In genomic region chr10:672139-672538, GRCh38 we compare ENCODE assay signal across 22 cellular contexts.
"Had no signal": no experiment of that assay in that cellular context is flagged by ENCODE, and none has a peak within 500 bp of the region (broad histone marks: within the 10 kb centered on the region; RNA-seq: fewer than 3 reads in every experiment).

No MANE protein-coding gene starts in this region.

- ATAC-seq: body of pancreas; esophagus mucosa; left cardiac atrium; right cardiac atrium; stimulated activated memory B cell treated with anti-CD40 and anti-IgM and Interleukin-4, amounts not matched to agents 10 μg/mL and 1 μg/mL and 100 μg/mL, for 72 hours; T-helper 17 cell had no signal

- H3K4me3 Mint-ChIP-seq: activated CD4-positive, alpha-beta memory T cell treated with anti-CD3 and anti-CD28 coated beads, Interleukin-2, amount 10 ng/mL, durations not matched to agents 7 days and 5 days; activated CD4-positive, alpha-beta T cell treated with anti-CD3 and anti-CD28 coated beads, Interleukin-2, amount 10 ng/mL, durations not matched to agents 24 days and 14 days; activated naive CD4-positive, alpha-beta T cell treated with anti-CD3 and anti-CD28 coated beads, Interleukin-2, amount 10 ng/mL, durations not matched to agents 7 days and 5 days; dendritic cell treated with granulocyte-macrophage colony-stimulating factor and Interleukin-4, amounts not matched to agents 40 ng/mL and 50 ng/mL, for 4 days; memory B cell; naive B cell; stimulated activated memory B cell treated with anti-CD40 and anti-IgM and Interleukin-4, amounts not matched to agents 10 μg/mL and 1 μg/mL and 100 μg/mL, for 72 hours; T-helper 17 cell had no signal

- DNase-seq: activated CD4-positive, alpha-beta memory T cell treated with anti-CD3 and anti-CD28 coated beads, Interleukin-2, amount 10 ng/mL, durations not matched to agents 7 days and 5 days; activated CD4-positive, alpha-beta T cell treated with anti-CD3 and anti-CD28 coated beads, Interleukin-2, amount 10 ng/mL, durations not matched to agents 24 days and 14 days; activated effector memory CD4-positive, alpha-beta T cell treated with anti-CD3 and anti-CD28 coated beads, Interleukin-2, amount 50 U/mL, for 16 hours; activated naive CD4-positive, alpha-beta T cell treated with anti-CD3 and anti-CD28 coated beads, Interleukin-2, amount 10 ng/mL, durations not matched to agents 7 days and 5 days; body of pancreas; effector CD8-positive, alpha-beta T cell; foreskin melanocyte; left cardiac atrium; naive B cell; right cardiac atrium; stimulated activated CD4-positive, alpha-beta T cell treated with anti-CD3 and anti-CD28 coated beads, Interleukin-2, amount 100 ng/mL, for 24 hours; stomach; SW 1271; T-helper 17 cell; uterus had no signal

- H3K27ac ChIP-seq: body of pancreas, hepatocyte, ovary, SK-N-MC, stomach, uterus had no signal

- H3K4me1 Mint-ChIP-seq: activated naive CD4-positive, alpha-beta T cell treated with anti-CD3 and anti-CD28 coated beads, Interleukin-2, amount 10 ng/mL, durations not matched to agents 7 days and 5 days; memory B cell; naive B cell; stimulated activated memory B cell treated with anti-CD40 and anti-IgM and Interleukin-4, amounts not matched to agents 10 μg/mL and 1 μg/mL and 100 μg/mL, for 72 hours; T-helper 17 cell had no signal

- H3K9me3 Mint-ChIP-seq: activated CD4-positive, alpha-beta T cell treated with anti-CD3 and anti-CD28 coated beads, Interleukin-2, amount 10 ng/mL, durations not matched to agents 24 days and 14 days had no signal

- H3K9me3 ChIP-seq: body of pancreas, ovary, stomach, uterus had no signal

- H3K36me3 Mint-ChIP-seq: activated naive CD4-positive, alpha-beta T cell treated with anti-CD3 and anti-CD28 coated beads, Interleukin-2, amount 10 ng/mL, durations not matched to agents 7 days and 5 days; memory B cell; naive B cell; stimulated activated memory B cell treated with anti-CD40 and anti-IgM and Interleukin-4, amounts not matched to agents 10 μg/mL and 1 μg/mL and 100 μg/mL, for 72 hours had no signal

- H3K4me3 ChIP-seq: body of pancreas, hepatocyte, ovary, SK-N-MC, stomach, uterus had no signal

- H3K27me3 ChIP-seq: body of pancreas, hepatocyte, ovary, stomach, uterus had no signal

- H3K36me3 ChIP-seq: ovary, stomach, uterus had no signal

- H3K4me1 ChIP-seq: body of pancreas, uterus had no signal

- H3K27me3 Mint-ChIP-seq: dendritic cell treated with granulocyte-macrophage colony-stimulating factor and Interleukin-4, amounts not matched to agents 40 ng/mL and 50 ng/mL, for 4 days; T-helper 17 cell had no signal

- H3K4me2 ChIP-seq: hepatocyte had no signal

- H3K27ac Mint-ChIP-seq: activated CD4-positive, alpha-beta memory T cell treated with anti-CD3 and anti-CD28 coated beads, Interleukin-2, amount 10 ng/mL, durations not matched to agents 7 days and 5 days; activated CD4-positive, alpha-beta T cell treated with anti-CD3 and anti-CD28 coated beads, Interleukin-2, amount 10 ng/mL, durations not matched to agents 24 days and 14 days; activated naive CD4-positive, alpha-beta T cell treated with anti-CD3 and anti-CD28 coated beads, Interleukin-2, amount 10 ng/mL, durations not matched to agents 7 days and 5 days; dendritic cell treated with granulocyte-macrophage colony-stimulating factor and Interleukin-4, amounts not matched to agents 40 ng/mL and 50 ng/mL, for 4 days; memory B cell; naive B cell; stimulated activated memory B cell treated with anti-CD40 and anti-IgM and Interleukin-4, amounts not matched to agents 10 μg/mL and 1 μg/mL and 100 μg/mL, for 72 hours; T-helper 17 cell had no signal

- H2AFZ ChIP-seq: hepatocyte had no signal
